24 cellular contexts compared by ENCODE assay signal in the genomic region with DNA sequence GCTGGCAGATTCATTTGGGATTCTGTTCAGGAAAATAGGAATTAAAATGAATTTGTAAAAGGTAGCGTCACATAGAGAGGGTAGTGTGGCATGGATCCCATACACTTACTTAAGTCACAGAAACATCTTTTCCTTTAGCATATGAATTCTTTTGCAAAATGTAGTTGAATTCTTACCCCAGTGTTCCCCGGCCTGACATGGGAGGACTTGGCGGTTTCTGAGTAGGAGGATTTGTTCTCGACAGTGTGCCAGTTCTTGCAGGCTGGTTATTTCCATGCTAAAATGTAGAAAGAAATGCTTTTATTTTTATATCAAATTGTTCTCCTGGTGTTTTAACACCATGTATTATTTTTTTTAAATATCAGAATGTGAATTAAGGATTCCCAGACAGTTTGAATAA.
"Had no signal": no experiment of that assay in that cellular context is flagged by ENCODE, and none has a peak within 500 bp of the region (broad histone marks: within the 10 kb centered on the region; RNA-seq: fewer than 3 reads in every experiment).

No MANE protein-coding gene starts in this region.

- H3K27ac ChIP-seq: epithelial cell of prostate, foreskin keratinocyte, gastroesophageal sphincter, heart right ventricle, ovary, right lobe of liver, suprapubic skin, vagina had no signal

- ATAC-seq: esophagus mucosa; foreskin keratinocyte; gastroesophageal sphincter; heart right ventricle; left lobe of liver; mucosa of descending colon; right lobe of liver; stimulated activated naive B cell treated with anti-CD40 and anti-IgM and Interleukin-4, amounts not matched to agents 10 μg/mL and 1 μg/mL and 100 μg/mL, for 72 hours had no signal

- H3K36me3 ChIP-seq: ovary had no signal

- H3K27me3 Mint-ChIP-seq: naive B cell; stimulated activated naive B cell treated with anti-CD40 and anti-IgM and Interleukin-4, amounts not matched to agents 10 μg/mL and 1 μg/mL and 100 μg/mL, for 72 hours; stimulated activated naive CD8-positive, alpha-beta T cell treated with anti-CD3 and anti-CD28 coated beads, Interleukin-15, Interleukin-2, amounts not matched to agents 100 ng/mL and 50 ng/mL, for 24 hours had no signal

- H3K9me3 Mint-ChIP-seq: endodermal cell; immature natural killer cell; mesothelial cell of epicardium; naive B cell; nephron progenitor cell; stimulated activated naive B cell treated with anti-CD40 and anti-IgM and Interleukin-4, amounts not matched to agents 10 μg/mL and 1 μg/mL and 100 μg/mL, for 72 hours; stimulated activated naive CD8-positive, alpha-beta T cell treated with anti-CD3 and anti-CD28 coated beads, Interleukin-15, Interleukin-2, amounts not matched to agents 100 ng/mL and 50 ng/mL, for 24 hours had no signal

- H3K9me3 ChIP-seq: gastroesophageal sphincter, heart right ventricle, mucosa of descending colon, ovary, right lobe of liver, suprapubic skin, vagina had no signal

- H3K27me3 ChIP-seq: foreskin keratinocyte, gastroesophageal sphincter, heart right ventricle, ovary, right lobe of liver, suprapubic skin, vagina had no signal

- H3K4me3 ChIP-seq: gastroesophageal sphincter, heart right ventricle, mucosa of descending colon, ovary, right lobe of liver, suprapubic skin, vagina had no signal

- H3K4me3 Mint-ChIP-seq: endodermal cell; immature natural killer cell; mesothelial cell of epicardium; naive B cell; nephron progenitor cell; stimulated activated naive B cell treated with anti-CD40 and anti-IgM and Interleukin-4, amounts not matched to agents 10 μg/mL and 1 μg/mL and 100 μg/mL, for 72 hours; stimulated activated naive CD8-positive, alpha-beta T cell treated with anti-CD3 and anti-CD28 coated beads, Interleukin-15, Interleukin-2, amounts not matched to agents 100 ng/mL and 50 ng/mL, for 24 hours had no signal

- H3K4me1 Mint-ChIP-seq: mesothelial cell of epicardium, nephron progenitor cell had no signal

- H3K4me1 ChIP-seq: right lobe of liver, suprapubic skin, vagina had no signal

- DNase-seq: effector CD8-positive, alpha-beta T cell; endodermal cell; foreskin keratinocyte; heart right ventricle; immature natural killer cell; mesenchymal stem cell; mucosa of descending colon; naive B cell; nephron progenitor cell; ovary; right lobe of liver; small intestine; stimulated activated CD4-positive, alpha-beta T cell treated with anti-CD3 and anti-CD28 coated beads, Interleukin-15, amount 100 ng/mL, for 24 hours; stimulated activated CD4-positive, alpha-beta T cell treated with anti-CD3 and anti-CD28 coated beads, Interleukin-2, amount 100 ng/mL, for 48 hours; stimulated activated naive B cell treated with anti-CD40 and anti-IgM and Interleukin-4, amounts not matched to agents 10 μg/mL and 1 μg/mL and 100 μg/mL, for 72 hours; trophoblast cell had no signal

- H3K27ac Mint-ChIP-seq: endodermal cell; mesothelial cell of epicardium; nephron progenitor cell; stimulated activated naive B cell treated with anti-CD40 and anti-IgM and Interleukin-4, amounts not matched to agents 10 μg/mL and 1 μg/mL and 100 μg/mL, for 72 hours; stimulated activated naive CD8-positive, alpha-beta T cell treated with anti-CD3 and anti-CD28 coated beads, Interleukin-15, Interleukin-2, amounts not matched to agents 100 ng/mL and 50 ng/mL, for 24 hours had no signal
